ENCODE assay signal across 11 cellular contexts in genomic region chr2:230203110-230203676, GRCh38. TPM values are rescaled to one million over a fixed set of nuclear protein-coding genes. Genes with fewer than 3 reads are reported as not detected.
DNase-seq lines count a peak whose midpoint lies in the region; ATAC-seq and TF ChIP-seq lines count a peak whose summit lies in the region.
"Had no signal": no experiment of that assay in that cellular context is flagged by ENCODE, and none has a peak within 500 bp of the region (broad histone marks: within the 10 kb centered on the region; RNA-seq: fewer than 3 reads in every experiment).

No MANE protein-coding gene starts in this region.

- no peak overlapping the region for H3K4me3 ChIP-seq in CD4-positive, CD25-positive, alpha-beta regulatory T cell (ENCODE audit: low read depth, low read length)
- peak overlapping the region; percentile 57 for H3K4me3 ChIP-seq in SU-DHL-6 (ENCODE audit: insufficient read depth, low read length, poor library complexity, severe bottlenecking)
- H3K4me3 ChIP-seq: coronary artery, prostate gland had no signal

- H3K27me3 Mint-ChIP-seq in CD4-positive, CD25-positive, alpha-beta regulatory T cell: no peaks in the 10 kb centered on the region

- H3K9me2 ChIP-seq in SU-DHL-6 (replicated peaks; ENCODE audit: insufficient read depth, low read length): no peaks in the 10 kb centered on the region

- H3K9ac ChIP-seq in SU-DHL-6 (ENCODE audit: low read length): peak overlapping the region; percentile 61

- peak overlapping the region; percentile 98 for H3K4me2 ChIP-seq in SU-DHL-6 (ENCODE audit: low read depth, low read length, poor library complexity, severe bottlenecking)

- no peaks in the 10 kb centered on the region for H3K9me3 Mint-ChIP-seq in CD4-positive, CD25-positive, alpha-beta regulatory T cell

- H3F3A ChIP-seq in SU-DHL-6 (ENCODE audit: insufficient read depth): peaks cover 59% of the 10 kb centered on the region

- H2AFZ ChIP-seq in SU-DHL-6 (ENCODE audit: low read depth, low read length, severe bottlenecking): peak overlapping the region; percentile 28

- H3K36me3 ChIP-seq in CD4-positive, CD25-positive, alpha-beta regulatory T cell (ENCODE audit: control insufficient read depth, insufficient read depth, low read length): peaks cover 96% of the 10 kb centered on the region
- H3K36me3 ChIP-seq in SU-DHL-6 (ENCODE audit: low read length): peaks cover 29% of the 10 kb centered on the region

- H3K79me2 ChIP-seq in SU-DHL-6 (ENCODE audit: insufficient read depth, low read length): peaks cover 43% of the 10 kb centered on the region

- peaks cover 69% of the 10 kb centered on the region for H3K36me3 Mint-ChIP-seq in CD4-positive, CD25-positive, alpha-beta regulatory T cell

- H3K4me1 Mint-ChIP-seq in CD4-positive, CD25-positive, alpha-beta regulatory T cell: peaks cover 14 to 30% (median 24%) of the 10 kb centered on the region in 4 donors

- no peak for DNase-seq in CD4-positive, CD25-positive, alpha-beta regulatory T cell
- DNase-seq in COR-L47 (lab: John Stamatoyannopoulos, UW) (no peak), HT-29 (ENCODE audit: low spot score) (no peak), NCI-H1436 treated with DMSO at 0.1 percent for 48 hours (lab: John Stamatoyannopoulos, UW) (no peak)
- DNase-seq in stimulated activated CD8-positive, alpha-beta memory T cell treated with anti-CD3 and anti-CD28 coated beads, Interleukin-4, amount 100 ng/mL, for 48 hours: no peak
- DNase-seq: activated CD4-positive, alpha-beta T cell treated with anti-CD3 and anti-CD28 coated beads for 4 hours had no signal

- no peak for ATAC-seq in CD4-positive, CD25-positive, alpha-beta regulatory T cell (ENCODE audit: low read depth in 2 of 2)
- ATAC-seq in GM18909 (IDR thresholded peaks at IDR 0.05; ENCODE audit: poor library complexity, unreplicated experiment) (peak; percentile 57), HG02884 (IDR thresholded peaks at IDR 0.05; ENCODE audit: unreplicated experiment) (peak; percentile 40)

- H3K27ac ChIP-seq in CD4-positive, CD25-positive, alpha-beta regulatory T cell (ENCODE audit: insufficient read depth, low read length, poor library complexity, severe bottlenecking): no peak overlapping the region
- H3K27ac ChIP-seq in SU-DHL-6 (ENCODE audit: low read depth, low read length): peak overlapping the region; percentile 93
- H3K27ac ChIP-seq: coronary artery, prostate gland had no signal

- no peaks in the 10 kb centered on the region for H3K4me1 ChIP-seq in CD4-positive, CD25-positive, alpha-beta regulatory T cell (ENCODE audit: control insufficient read depth, insufficient read depth, low read length, poor library complexity, severe bottlenecking)
- H3K4me1 ChIP-seq: prostate gland had no signal

- H3K27ac Mint-ChIP-seq in CD4-positive, CD25-positive, alpha-beta regulatory T cell: peak overlapping the region; percentile 77 to 90 (median 88)

- H3K27me3 ChIP-seq in CD4-positive, CD25-positive, alpha-beta regulatory T cell (ENCODE audit: control insufficient read depth, insufficient read depth, low read length): no peaks in the 10 kb centered on the region
- no peaks in the 10 kb centered on the region for H3K27me3 ChIP-seq in SU-DHL-6 (ENCODE audit: low read length)

- no peaks in the 10 kb centered on the region for H4K20me1 ChIP-seq in SU-DHL-6 (ENCODE audit: low read depth, low read length)

- TF ChIP-seq CTCF in SU-DHL-6 (IDR thresholded peaks at IDR 0.05; ENCODE audit: insufficient read depth, low read length, poor library complexity, severe bottlenecking): no peak

- no peaks in the 10 kb centered on the region for H3K9me3 ChIP-seq in CD4-positive, CD25-positive, alpha-beta regulatory T cell (ENCODE audit: control insufficient read depth in 2 of 2, low read length in 2 of 2)
- H3K9me3 ChIP-seq in SU-DHL-6 (ENCODE audit: insufficient read depth, low read length): no peaks in the 10 kb centered on the region
- H3K9me3 ChIP-seq: prostate gland had no signal

- no peak overlapping the region for H3K4me3 Mint-ChIP-seq in CD4-positive, CD25-positive, alpha-beta regulatory T cell

RNA-seq across cellular contexts. Expression of gene SP110, which starts 16.6 kb away (rescaled TPM):
- total RNA-seq in CD4-positive, CD25-positive, alpha-beta regulatory T cell: 118 TPM
- 100 to 1,000 TPM in 1 of 4 donors, 10 to 100 TPM in 3; 74.5 to 131 (median 87.1) TPM for polyA plus RNA-seq in CD4-positive, CD25-positive, alpha-beta regulatory T cell
- 10.0 and 11.9 TPM in 2 replicates for total RNA-seq in HT-29 (2014; rRNA removed; shearing (Covaris generic))

RNA-seq across cellular contexts. Expression of gene SP140, which starts 22.3 kb away (rescaled TPM):
- total RNA-seq in CD4-positive, CD25-positive, alpha-beta regulatory T cell: 100 TPM
- 10 to 100 TPM; 22.4 to 35.4 (median 28.2) TPM for polyA plus RNA-seq in CD4-positive, CD25-positive, alpha-beta regulatory T cell
- not detected in 2 replicates for total RNA-seq in HT-29 (2014; rRNA removed; shearing (Covaris generic))

Comparison
In these comparisons a context has a peak if more than half of its experiments do, and no peak if none do; other contexts are left out.
1. ATAC-seq: peak in GM18909 (single experiment) and HG02884 (single experiment); none in CD4-positive, CD25-positive, alpha-beta regulatory T cell (0 of 2).
2. RNA of gene SP140, which starts 22.3 kb away (total RNA-seq): 100 TPM in CD4-positive, CD25-positive, alpha-beta regulatory T cell (single experiment); not detected in HT-29; every median in the first group is over 100 times any median in the second.